9 cellular contexts compared by ENCODE assay signal in genomic region chr5:172412724-172413260, GRCh38. TPM values are rescaled to one million over a fixed set of nuclear protein-coding genes. Genes with fewer than 3 reads are reported as not detected.
DNase-seq lines count a peak whose midpoint lies in the region; ATAC-seq, FAIRE-seq and TF ChIP-seq lines count a peak whose summit lies in the region.
"Had no signal": no experiment of that assay in that cellular context is flagged by ENCODE, and none has a peak within 500 bp of the region (broad histone marks: within the 10 kb centered on the region; RNA-seq: fewer than 3 reads in every experiment).

No MANE protein-coding gene starts in this region.

- TF ChIP-seq CTCF in bronchial epithelial cell (IDR thresholded peaks at IDR 0.05; ENCODE audit: insufficient read depth, low read length, severe bottlenecking) (no peak), vagina (IDR thresholded peaks at IDR 0.05) (no peak)

- peak; percentile 91 for DNase-seq in AG08395 (ENCODE audit: low spot score)
- peak; percentile 93 for DNase-seq in MV-4-11 (lab: John Stamatoyannopoulos, UW)
- peak; percentile 84 for DNase-seq in bronchial epithelial cell (ENCODE audit: low read depth)
- DNase-seq in midbrain (lab: John Stamatoyannopoulos, UW) = peak; percentile 42
- DNase-seq in vagina (ENCODE audit: extremely low spot score in 2 of 2) = peak in 1 of 2 donors; percentile 99

- H3K36me3 ChIP-seq in bronchial epithelial cell (ENCODE audit: control insufficient read depth, insufficient read depth, low read length) (peaks cover 2% of the 10 kb centered on the region), vagina (no peaks in the 10 kb centered on the region)

- H3K9me3 ChIP-seq in vagina = no peaks in the 10 kb centered on the region

- no peak for FAIRE-seq in bronchial epithelial cell (lab: Jason Lieb, UNC)
- FAIRE-seq: GM18507 had no signal

- no peak overlapping the region for H3K4me3 ChIP-seq in bronchial epithelial cell (ENCODE audit: low read depth, low read length)
- no peak overlapping the region for H3K4me3 ChIP-seq in vagina

- intact Hi-C loops in vagina (cut with DNase I) = no loop called here

- peaks cover 77% of the 10 kb centered on the region for H3K4me1 ChIP-seq in vagina

- TF ChIP-seq POLR2A in vagina (IDR thresholded peaks at IDR 0.05) = no peak

- H3K27me3 ChIP-seq in bronchial epithelial cell (ENCODE audit: control insufficient read depth, insufficient read depth, low read length) (no peaks in the 10 kb centered on the region), vagina (no peaks in the 10 kb centered on the region)

- peak overlapping the region; percentile 98 for H3K27ac ChIP-seq in vagina

- no peak for ATAC-seq in GM19463 (IDR thresholded peaks at IDR 0.05; ENCODE audit: unreplicated experiment)
- ATAC-seq in GM21723 (IDR thresholded peaks at IDR 0.05; ENCODE audit: unreplicated experiment) = no peak
- no peak for ATAC-seq in GM21526 (IDR thresholded peaks at IDR 0.05; ENCODE audit: low FRiP score, unreplicated experiment)

RNA-seq across cellular contexts. Expression of gene SH3PXD2B, which starts 41.5 kb away (rescaled TPM):
- total RNA-seq in bronchial epithelial cell (10.0 and 15.1 TPM in 2 replicates), vagina (30.9 TPM)
